ENCODE assay signal across 34 cellular contexts in genomic region chr17:62090868-62091267, GRCh38.
"Had no signal": no experiment of that assay in that cellular context is flagged by ENCODE, and none has a peak within 500 bp of the region (broad histone marks: within the 10 kb centered on the region; RNA-seq: fewer than 3 reads in every experiment).

No MANE protein-coding gene starts in this region.

- H3K4me2 ChIP-seq: KMS-11 had no signal

- H3K9ac ChIP-seq: KMS-11 had no signal

- DNase-seq: Karpas-422, Kasumi-1, KG1, MG63, MM.1S, MV-4-11, NCI-H1048, NCI-H1092, NCI-H1092 treated with DMSO at 0.1 percent for 48 hours, NCI-H1105, NCI-H1105 treated with DMSO at 0.1 percent for 48 hours, NCI-H1417, NCI-H1417 treated with DMSO at 0.1 percent for 48 hours, NCI-H1436, NCI-H1436 treated with DMSO at 0.1 percent for 48 hours, NCI-H146, NCI-H1694, NCI-H1694 treated with DMSO at 0.1 percent for 48 hours, NCI-H187, NCI-H187 treated with DMSO at 0.1 percent for 48 hours, NCI-H1930, NCI-H2029, NCI-H2029 treated with DMSO at 0.1 percent for 48 hours, NCI-H2081, NCI-H2081 treated with DMSO at 0.1 percent for 48 hours, NCI-H2107, NCI-H2171, NCI-H2171 treated with DMSO at 0.1 percent for 48 hours, NCI-H2227 treated with DMSO at 0.1 percent for 48 hours, NCI-H226, NCI-H345, NCI-H446, NCI-H446 treated with DMSO at 0.1 percent for 48 hours had no signal

- H3K27me3 ChIP-seq: MG63 had no signal

- H3K4me3 ChIP-seq: MG63 had no signal

- H3K36me3 ChIP-seq: MG63 had no signal

- H3K27ac ChIP-seq: KMS-11 had no signal

- H3K9me3 ChIP-seq: MG63 had no signal
